24 cellular contexts compared by ENCODE assay signal in the genomic region with DNA sequence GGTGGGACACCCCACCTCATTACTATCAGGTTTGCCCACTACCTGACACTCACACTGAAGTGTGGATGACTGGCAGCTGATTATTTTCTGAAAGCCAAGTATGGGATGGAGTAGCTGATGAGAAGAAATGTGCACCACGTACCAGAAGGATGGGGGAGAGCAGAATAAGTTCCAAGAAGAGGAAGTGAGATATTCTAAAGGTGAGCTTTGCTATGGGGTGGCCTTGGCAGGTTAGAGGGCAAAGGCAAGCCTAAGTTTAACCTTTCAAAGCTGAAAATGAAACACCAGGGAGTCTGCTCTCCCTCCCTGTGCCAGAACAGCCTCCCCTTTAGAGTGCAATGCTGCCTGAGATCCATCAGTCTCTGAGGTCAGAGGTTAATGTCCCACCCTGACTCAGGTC.
DNase-seq lines count a peak whose midpoint lies in the region; ATAC-seq and TF ChIP-seq lines count a peak whose summit lies in the region.
"Had no signal": no experiment of that assay in that cellular context is flagged by ENCODE, and none has a peak within 500 bp of the region (broad histone marks: within the 10 kb centered on the region; RNA-seq: fewer than 3 reads in every experiment).

No MANE protein-coding gene starts in this region.

- H3K27ac Mint-ChIP-seq in activated CD4-positive, alpha-beta T cell treated with anti-CD3 and anti-CD28 coated beads, Interleukin-2, amount 10 ng/mL, durations not matched to agents 24 days and 14 days, result no peak overlapping the region
- H3K27ac Mint-ChIP-seq: activated CD8-positive, alpha-beta T cell treated with anti-CD3 and anti-CD28 coated beads for 36 hours; activated naive CD4-positive, alpha-beta T cell treated with anti-CD3 and anti-CD28 coated beads, Interleukin-2, amount 50 U/mL, for 24 hours; B cell; nephron; progenitor cell of endocrine pancreas had no signal

- H3K4me3 Mint-ChIP-seq in activated CD4-positive, alpha-beta T cell treated with anti-CD3 and anti-CD28 coated beads, Interleukin-2, amount 10 ng/mL, durations not matched to agents 24 days and 14 days, result no peak overlapping the region
- H3K4me3 Mint-ChIP-seq: activated CD8-positive, alpha-beta T cell treated with anti-CD3 and anti-CD28 coated beads for 36 hours; activated naive CD4-positive, alpha-beta T cell treated with anti-CD3 and anti-CD28 coated beads, Interleukin-2, amount 50 U/mL, for 24 hours; activated T-cell treated with anti-CD3 and anti-CD28 coated beads, Interleukin-2, amount 50 U/mL, for 4 hours; B cell; nephron; stimulated activated naive CD8-positive, alpha-beta T cell treated with anti-CD3 and anti-CD28 coated beads, Interleukin-15, amount 100 ng/mL, for 72 hours had no signal

- no peak for TF ChIP-seq CTCF in GM10266 (IDR thresholded peaks at IDR 0.05; ENCODE audit: control insufficient read depth, insufficient read depth, low read depth, missing control alignments)

- no peaks in the 10 kb centered on the region for H3K27me3 Mint-ChIP-seq in activated CD4-positive, alpha-beta T cell treated with anti-CD3 and anti-CD28 coated beads, Interleukin-2, amount 10 ng/mL, durations not matched to agents 24 days and 14 days

- H3K9me3 Mint-ChIP-seq in activated CD4-positive, alpha-beta T cell treated with anti-CD3 and anti-CD28 coated beads, Interleukin-2, amount 10 ng/mL, durations not matched to agents 24 days and 14 days, result no peaks in the 10 kb centered on the region
- H3K9me3 Mint-ChIP-seq: activated CD8-positive, alpha-beta T cell treated with anti-CD3 and anti-CD28 coated beads for 36 hours; activated naive CD4-positive, alpha-beta T cell treated with anti-CD3 and anti-CD28 coated beads, Interleukin-2, amount 50 U/mL, for 24 hours; activated T-cell treated with anti-CD3 and anti-CD28 coated beads, Interleukin-2, amount 50 U/mL, for 4 hours; stimulated activated naive CD8-positive, alpha-beta T cell treated with anti-CD3 and anti-CD28 coated beads, Interleukin-15, amount 100 ng/mL, for 72 hours had no signal

- intact Hi-C loops in activated CD4-positive, alpha-beta T cell treated with anti-CD3 and anti-CD28 coated beads, Interleukin-2, amount 10 ng/mL, durations not matched to agents 24 days and 14 days (cut with micrococcal nuclease), result no loop called here

- H3K4me1 Mint-ChIP-seq in activated CD4-positive, alpha-beta T cell treated with anti-CD3 and anti-CD28 coated beads, Interleukin-2, amount 10 ng/mL, durations not matched to agents 24 days and 14 days, result peaks cover under 1% of the 10 kb centered on the region
- H3K4me1 Mint-ChIP-seq: B cell had no signal

- DNase-seq in activated CD4-positive, alpha-beta T cell treated with anti-CD3 and anti-CD28 coated beads, Interleukin-2, amount 10 ng/mL, durations not matched to agents 24 days and 14 days, result peak; percentile 24
- no peak for DNase-seq in activated CD4-positive, alpha-beta T cell treated with anti-CD3 and anti-CD28 coated beads, Interleukin-2, amount 50 U/mL, for 48 hours
- DNase-seq in activated CD4-positive, CD25-positive, alpha-beta regulatory T cell treated with anti-CD3 and anti-CD28 coated beads, Interleukin-2, amount 50 U/mL, for 72 hours, result no peak
- DNase-seq in hepatic stellate cell (ENCODE audit: low spot score) (no peak), GM10266 (ENCODE audit: extremely low spot score) (no peak)
- DNase-seq: activated CD8-positive, alpha-beta T cell treated with anti-CD3 and anti-CD28 coated beads for 36 hours; activated T-cell treated with anti-CD3 and anti-CD28 coated beads, Interleukin-2, amount 50 U/mL, for 4 hours; effector CD8-positive, alpha-beta T cell; left colon; MM.1S; NCI-H187; NCI-H345; stimulated activated CD4-positive, alpha-beta T cell treated with anti-CD3 and anti-CD28 coated beads, Interleukin-2, amount 100 ng/mL, for 24 hours; stimulated activated naive CD8-positive, alpha-beta T cell treated with anti-CD3 and anti-CD28 coated beads, Interleukin-15, amount 100 ng/mL, for 72 hours; trophoblast cell; WERI-Rb-1 had no signal

- peak; percentile 61 for ATAC-seq in HG02571 (IDR thresholded peaks at IDR 0.05; ENCODE audit: unreplicated experiment)
- ATAC-seq in HG03378 (IDR thresholded peaks at IDR 0.05; ENCODE audit: unreplicated experiment), result peak; percentile 60
- ATAC-seq in GM19023 (IDR thresholded peaks at IDR 0.05; ENCODE audit: unreplicated experiment), result no peak
- ATAC-seq: activated CD8-positive, alpha-beta T cell treated with anti-CD3 and anti-CD28 coated beads for 36 hours; activated T-cell treated with anti-CD3 and anti-CD28 coated beads, Interleukin-2, amount 50 U/mL, for 4 hours; HCT116; left colon; stimulated activated naive CD8-positive, alpha-beta T cell treated with anti-CD3 and anti-CD28 coated beads, Interleukin-15, amount 100 ng/mL, for 72 hours had no signal

- H3K36me3 Mint-ChIP-seq in activated CD4-positive, alpha-beta T cell treated with anti-CD3 and anti-CD28 coated beads, Interleukin-2, amount 10 ng/mL, durations not matched to agents 24 days and 14 days (ENCODE audit: low read depth), result no peaks in the 10 kb centered on the region
- H3K36me3 Mint-ChIP-seq: activated naive CD4-positive, alpha-beta T cell treated with anti-CD3 and anti-CD28 coated beads, Interleukin-2, amount 50 U/mL, for 24 hours had no signal
